8 cellular contexts compared by ENCODE assay signal in genomic region chr3:11641316-11641682, GRCh38. TPM values are rescaled to one million over a fixed set of nuclear protein-coding genes. Genes with fewer than 3 reads are reported as not detected.
DNase-seq lines count a peak whose midpoint lies in the region; ATAC-seq, FAIRE-seq and TF ChIP-seq lines count a peak whose summit lies in the region.

No MANE protein-coding gene starts in this region.

- peaks cover 36% of the 10 kb centered on the region for H3K36me3 Mint-ChIP-seq in activated CD4-positive, alpha-beta T cell treated with anti-CD3 and anti-CD28 coated beads, Interleukin-2, amount 10 ng/mL, durations not matched to agents 7 days and 5 days (ENCODE audit: low read depth)
- peaks cover 26% of the 10 kb centered on the region for H3K36me3 Mint-ChIP-seq in activated naive CD8-positive, alpha-beta T cell treated with anti-CD3 and anti-CD28 coated beads for 36 hours

- H3K4me1 ChIP-seq in kidney (ENCODE audit: control insufficient read depth in 1 of 2, insufficient read depth in 1 of 2, low read depth in 1 of 2, low read length in 2 of 2) (peaks cover 10 to 17% of the 10 kb centered on the region in 2 donors), thoracic aorta (ENCODE audit: control insufficient read depth in 1 of 2, low read depth in 2 of 2) (peaks cover 27 to 57% of the 10 kb centered on the region in 2 donors)

- H3K36me3 ChIP-seq in kidney (ENCODE audit: control insufficient read depth in 1 of 2, insufficient read depth in 2 of 2, low read length in 2 of 2) (no peaks in the 10 kb centered on the region), thoracic aorta (no peaks in the 10 kb centered on the region)

- H3K4me1 Mint-ChIP-seq in activated CD4-positive, alpha-beta T cell treated with anti-CD3 and anti-CD28 coated beads, Interleukin-2, amount 10 ng/mL, durations not matched to agents 7 days and 5 days, result peaks cover 51% of the 10 kb centered on the region
- H3K4me1 Mint-ChIP-seq in activated naive CD8-positive, alpha-beta T cell treated with anti-CD3 and anti-CD28 coated beads for 36 hours, result peaks cover 50% of the 10 kb centered on the region

- H3K27ac ChIP-seq in kidney (ENCODE audit: low read depth in 2 of 2, low read length in 2 of 2), result peak overlapping the region; percentile 91 to 95
- H3K27ac ChIP-seq in thoracic aorta, result peak overlapping the region; percentile 89 to 96

- POLR2A ChIA-PET in activated CD4-positive, alpha-beta T cell treated with anti-CD3 and anti-CD28 coated beads, Interleukin-2, amount 10 ng/mL, durations not matched to agents 7 days and 5 days (lab: Charles Lee), result no interaction called here

- no peaks in the 10 kb centered on the region for H3K9me3 Mint-ChIP-seq in activated CD4-positive, alpha-beta T cell treated with anti-CD3 and anti-CD28 coated beads, Interleukin-2, amount 10 ng/mL, durations not matched to agents 7 days and 5 days
- H3K9me3 Mint-ChIP-seq in activated naive CD8-positive, alpha-beta T cell treated with anti-CD3 and anti-CD28 coated beads for 36 hours, result no peaks in the 10 kb centered on the region

- H3K4me3 Mint-ChIP-seq in activated CD4-positive, alpha-beta T cell treated with anti-CD3 and anti-CD28 coated beads, Interleukin-2, amount 10 ng/mL, durations not matched to agents 7 days and 5 days, result peak overlapping the region; percentile 94
- peak overlapping the region; percentile 93 for H3K4me3 Mint-ChIP-seq in activated naive CD8-positive, alpha-beta T cell treated with anti-CD3 and anti-CD28 coated beads for 36 hours

- CTCF ChIA-PET in activated CD4-positive, alpha-beta T cell treated with anti-CD3 and anti-CD28 coated beads, Interleukin-2, amount 10 ng/mL, durations not matched to agents 7 days and 5 days (lab: Charles Lee), result interaction anchor here (0.6 to 5.9 kb wide), 4 partner anchors 10 to 209 kb away, joined by 3 to 31 read pairs (median 5); no protein-coding TSS in a partner anchor

- FAIRE-seq in kidney (lab: Jason Lieb, UNC), result no peak
- FAIRE-seq in H54 (lab: Jason Lieb, UNC), result no peak

- no peak for DNase-seq in activated CD4-positive, alpha-beta T cell treated with anti-CD3 and anti-CD28 coated beads, Interleukin-2, amount 10 ng/mL, durations not matched to agents 7 days and 5 days
- DNase-seq in activated CD4-positive, alpha-beta T cell treated with anti-CD3 and anti-CD28 coated beads for 1 hour, result no peak
- no peak for DNase-seq in activated naive CD8-positive, alpha-beta T cell treated with anti-CD3 and anti-CD28 coated beads for 36 hours
- DNase-seq in kidney, result no peak
- no peak for DNase-seq in thoracic aorta (ENCODE audit: low spot score)
- no peak for DNase-seq in NOMO-1 (lab: John Stamatoyannopoulos, UW; ENCODE audit: unreplicated experiment in 2 of 2)
- no peak for DNase-seq in activated CD4-positive, CD25-positive, alpha-beta regulatory T cell treated with anti-CD3 and anti-CD28 coated beads, Interleukin-2, amount 50 U/mL, for 72 hours
- DNase-seq in H54 (ENCODE audit: insufficient read length, low spot score), result no peak

- TF ChIP-seq POLR2A in H54 (IDR thresholded peaks at IDR 0.05; ENCODE audit: low read depth, low read length), result no peak

- intact Hi-C loops in kidney (cut with DNase I), result no loop called here

- H3K27me3 ChIP-seq in thoracic aorta (replicated peaks; ENCODE audit: insufficient read depth), result no peaks in the 10 kb centered on the region

- peak overlapping the region; percentile 98 for H3K27ac Mint-ChIP-seq in activated CD4-positive, alpha-beta T cell treated with anti-CD3 and anti-CD28 coated beads, Interleukin-2, amount 10 ng/mL, durations not matched to agents 7 days and 5 days
- H3K27ac Mint-ChIP-seq in activated naive CD8-positive, alpha-beta T cell treated with anti-CD3 and anti-CD28 coated beads for 36 hours, result peak overlapping the region; percentile 98

- H3K9ac ChIP-seq in kidney (ENCODE audit: low read length in 2 of 2), result peak overlapping the region; percentile 54 to 93

- peak overlapping the region; percentile 84 to 92 for H3K4me3 ChIP-seq in kidney (ENCODE audit: low read length in 2 of 2)
- peak overlapping the region; percentile 88 for H3K4me3 ChIP-seq in thoracic aorta

- ATAC-seq in thoracic aorta (ENCODE audit: insufficient number of reproducible peaks, low FRiP score, low read depth), result no peak

- H3K9me3 ChIP-seq in kidney (ENCODE audit: control insufficient read depth in 1 of 2, low read length in 2 of 2), result no peaks in the 10 kb centered on the region
- no peaks in the 10 kb centered on the region for H3K9me3 ChIP-seq in thoracic aorta

- H3K27me3 Mint-ChIP-seq in activated CD4-positive, alpha-beta T cell treated with anti-CD3 and anti-CD28 coated beads, Interleukin-2, amount 10 ng/mL, durations not matched to agents 7 days and 5 days, result no peaks in the 10 kb centered on the region
- H3K27me3 Mint-ChIP-seq in activated naive CD8-positive, alpha-beta T cell treated with anti-CD3 and anti-CD28 coated beads for 36 hours, result no peaks in the 10 kb centered on the region

- TF ChIP-seq CTCF in kidney (IDR thresholded peaks at IDR 0.05; ENCODE audit: borderline replicate concordance, extremely low read depth, insufficient read depth) (no peak), thoracic aorta (IDR thresholded peaks at IDR 0.05) (no peak)

RNA-seq across cellular contexts. Expression of gene VGLL4, which starts 2.4 kb away (rescaled TPM):
- 10 to 100 TPM; 34.2 to 35.5 TPM for total RNA-seq in activated CD4-positive, alpha-beta T cell treated with anti-CD3 and anti-CD28 coated beads, Interleukin-2, amount 10 ng/mL, durations not matched to agents 7 days and 5 days
- total RNA-seq in activated naive CD8-positive, alpha-beta T cell treated with anti-CD3 and anti-CD28 coated beads for 36 hours, result 10 to 100 TPM; 44.0 to 44.8 TPM
- total RNA-seq in kidney, result 78.5 TPM
- polyA plus RNA-seq in kidney (ENCODE audit: insufficient read depth, low read depth, low replicate concordance), result 41.4 TPM
- total RNA-seq in thoracic aorta, result 100 to 1,000 TPM; 113 to 114 TPM
